10 cellular contexts compared by ENCODE assay signal in the genomic region with DNA sequence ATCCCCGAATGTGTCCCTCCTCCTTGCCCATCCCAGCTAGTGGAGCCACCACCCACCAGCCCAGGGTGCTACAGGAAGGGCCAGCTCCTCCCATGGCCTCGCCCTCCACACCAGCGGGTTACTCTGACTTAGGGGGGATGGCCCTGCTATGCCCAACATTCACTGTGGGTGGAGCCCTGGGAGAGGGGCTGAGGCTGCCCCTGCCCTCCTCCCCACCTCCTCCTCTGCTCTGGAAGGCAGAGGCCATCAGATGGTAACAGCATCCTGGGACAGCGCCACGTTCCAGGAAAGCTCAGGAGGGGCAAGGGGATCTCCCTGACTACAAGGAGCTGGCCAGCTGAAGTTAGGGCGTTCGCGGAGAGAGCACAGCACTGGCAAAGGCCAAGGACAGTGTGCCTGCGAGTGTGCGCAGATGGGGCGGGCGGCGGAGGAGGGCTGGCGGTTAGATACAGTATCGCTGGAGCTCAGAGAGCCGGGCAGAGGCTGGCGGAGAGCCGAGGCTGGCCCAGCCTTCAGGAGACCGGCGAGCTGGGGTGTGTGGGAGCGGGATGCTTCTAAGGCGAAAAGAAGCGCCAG. TPM values are rescaled to one million over a fixed set of nuclear protein-coding genes. Genes with fewer than 3 reads are reported as not detected.
A peak's percentile ranks its signal among the peaks of the same experiment; 100 is the strongest.
DNase-seq lines count a peak whose midpoint lies in the region; ATAC-seq lines count a peak whose summit lies in the region.
"Had no signal": no experiment of that assay in that cellular context is flagged by ENCODE, and none has a peak within 500 bp of the region (broad histone marks: within the 10 kb centered on the region; RNA-seq: fewer than 3 reads in every experiment).

No MANE protein-coding gene starts in this region.

- no peak overlapping the region for H3K14ac ChIP-seq in neuronal stem cell (ENCODE audit: low read length)

- peak overlapping the region; percentile 98 for H3K4me2 ChIP-seq in neuronal stem cell (ENCODE audit: insufficient read depth, low read length, poor library complexity, severe bottlenecking)

- no peak overlapping the region for H2BK5ac ChIP-seq in neuronal stem cell (ENCODE audit: low read length)

- no peak overlapping the region for H2AK5ac ChIP-seq in neuronal stem cell (ENCODE audit: low read depth, low read length)

- peaks cover 0 to 72% (median 7%) of the 10 kb centered on the region in 3 experiments for H3K27me3 ChIP-seq in neuronal stem cell (ENCODE audit: control insufficient read depth in 3 of 3, insufficient read depth in 3 of 3, low read depth in 1 of 3, low read length in 3 of 3)

- H3K23ac ChIP-seq in neuronal stem cell (ENCODE audit: low read depth, low read length, poor library complexity): peak overlapping the region; percentile 85

- no peak overlapping the region for H4K8ac ChIP-seq in neuronal stem cell (ENCODE audit: low read depth, low read length)

- no peak for ATAC-seq in HG03045 (IDR thresholded peaks at IDR 0.05; ENCODE audit: unreplicated experiment)
- ATAC-seq in left lobe of liver: no peak

- peak overlapping the region in 1 of 2 donors; percentile 86 for H3K4me3 ChIP-seq in neuronal stem cell (ENCODE audit: low read length in 2 of 2)

- H3K4me1 ChIP-seq in neuronal stem cell (ENCODE audit: control insufficient read depth in 2 of 2, insufficient read depth in 1 of 2, low read depth in 1 of 2, low read length in 2 of 2): peaks cover 3 to 15% of the 10 kb centered on the region in 2 donors

- peaks cover 3 to 5% of the 10 kb centered on the region in 2 donors for H3K9me3 ChIP-seq in neuronal stem cell (replicated peaks in 1 of 2; ENCODE audit: control insufficient read depth in 2 of 2, insufficient read depth in 1 of 2, low read depth in 1 of 2, low read length in 2 of 2)

- no peak overlapping the region for H4K91ac ChIP-seq in neuronal stem cell (ENCODE audit: low read depth, low read length, poor library complexity)

- H2AFZ ChIP-seq in neuronal stem cell (ENCODE audit: low read length): no peak overlapping the region

- no CpG with 5 or more reads among the region's 23 CpGs for WGBS in neuronal stem cell (ENCODE audit: extremely low coverage in 2 of 2, insufficient read length in 2 of 2, insufficient replicate concordance in 1 of 2), 2 donors

- no peak overlapping the region for H3K4ac ChIP-seq in neuronal stem cell (ENCODE audit: low read length)

- H2BK15ac ChIP-seq in neuronal stem cell (ENCODE audit: low read length): no peak overlapping the region

- H2BK120ac ChIP-seq in neuronal stem cell (ENCODE audit: low read depth, low read length): peak overlapping the region; percentile 35

- H3K27ac ChIP-seq in caudate nucleus (ENCODE audit: low read depth, low read length) (peak overlapping the region; percentile 73), neuronal stem cell (replicated peaks; ENCODE audit: low read length) (no peak overlapping the region)

- no peak overlapping the region for H2BK12ac ChIP-seq in neuronal stem cell (ENCODE audit: low read length)

- H3K18ac ChIP-seq in neuronal stem cell (ENCODE audit: low read length): peak overlapping the region; percentile 83

- no peaks in the 10 kb centered on the region for H3K36me3 ChIP-seq in neuronal stem cell (replicated peaks in 1 of 2; ENCODE audit: control insufficient read depth in 2 of 2, insufficient read depth in 2 of 2, low read length in 2 of 2)

- H3K79me1 ChIP-seq in neuronal stem cell (ENCODE audit: low read depth, low read length): no peaks in the 10 kb centered on the region

- peak; percentile 69 for DNase-seq in ELF-1 (ENCODE audit: low read depth, low spot score)
- peak; percentile 56 for DNase-seq in NCI-H2227 (lab: John Stamatoyannopoulos, UW; ENCODE audit: unreplicated experiment)
- DNase-seq in caudate nucleus (lab: John Stamatoyannopoulos, UW): peak in 5 of 61 donors; percentile 9 to 51 (median 28)
- DNase-seq in neuronal stem cell (ENCODE audit: low spot score): peak; percentile 37
- no peak for DNase-seq in left lobe of liver (ENCODE audit: low spot score)
- no peak for DNase-seq in inferior parietal cortex (ENCODE audit: extremely low spot score)
- DNase-seq in NCI-H2081 (lab: John Stamatoyannopoulos, UW): no peak
- DNase-seq: GOT3 had no signal

- H3K9ac ChIP-seq in neuronal stem cell (ENCODE audit: low read depth, low read length, poor library complexity): peak overlapping the region; percentile 84

RNA-seq across cellular contexts. Expression of a gene that starts 1.5 kb away (rescaled TPM):
- polyA plus RNA-seq in neuronal stem cell (2013, experiment 1 of 2): 2.2 TPM
- 2.1 TPM for polyA plus RNA-seq in neuronal stem cell (2013, experiment 2 of 2)
- total RNA-seq in left lobe of liver: not detected
- total RNA-seq: kidney epithelial cell had no signal

Comparison
In these comparisons a context has a peak if more than half of its experiments do, and no peak if none do; other contexts are left out.
1. DNase-seq: peak in ELF-1 (single experiment), NCI-H2227 (single experiment) and neuronal stem cell (single experiment); none in left lobe of liver (single experiment), inferior parietal cortex (single experiment) and NCI-H2081 (0 of 2).